Comparison of ENCODE assay signal across 8 cellular contexts in the genomic region with DNA sequence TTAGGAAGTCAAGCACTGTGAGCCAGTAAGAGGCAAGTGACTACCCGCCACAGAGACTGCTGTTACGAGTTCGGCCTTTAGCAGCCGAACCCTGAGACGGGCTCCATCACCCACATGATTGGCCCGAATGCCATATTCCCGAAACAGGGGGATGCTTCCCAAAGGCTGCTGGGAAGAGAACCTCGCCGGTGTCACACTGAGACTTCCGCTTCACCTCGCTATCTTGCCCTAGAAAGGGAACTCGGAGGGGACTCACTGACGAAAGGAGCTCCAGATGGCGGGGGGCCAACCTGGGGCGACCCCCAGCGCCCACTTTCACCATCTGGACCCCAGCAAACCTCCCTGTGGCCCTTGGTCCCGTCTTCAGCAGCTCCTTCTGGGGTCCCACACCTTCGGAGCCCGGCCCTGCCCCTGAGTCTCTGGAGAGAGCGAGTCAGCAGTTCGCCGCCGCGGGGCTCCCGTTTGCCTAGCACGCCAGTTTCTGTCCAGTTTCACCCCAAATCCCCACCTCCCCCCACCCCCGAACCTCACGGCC. TPM values are rescaled to one million over a fixed set of nuclear protein-coding genes. Genes with fewer than 3 reads are reported as not detected.
DNase-seq lines count a peak whose midpoint lies in the region; ATAC-seq and TF ChIP-seq lines count a peak whose summit lies in the region.

No MANE protein-coding gene starts in this region.

- no peak for TF ChIP-seq CTCF in adrenal gland (IDR thresholded peaks at IDR 0.05)

- peak overlapping the region; percentile 84 to 96 (median 93) for H3K27ac ChIP-seq in adrenal gland
- peak overlapping the region; percentile 69 for H3K27ac ChIP-seq in right cardiac atrium (ENCODE audit: low read length)

- H3K36me3 ChIP-seq in adrenal gland (replicated peaks in 1 of 2) = peaks cover 0 to 35% of the 10 kb centered on the region in 2 donors

- intact Hi-C loops in adrenal gland (cut with DNase I) (no loop called here), right cardiac atrium (cut with DNase I) (no loop called here)

- WGBS in adrenal gland, 4 donors = 1 to 2% (median 2%) methylated on average over 18 to 28 of the region's 28 CpGs
- 3% methylated on average over 28 of the region's 28 CpGs for WGBS in right cardiac atrium

- TF ChIP-seq POLR2A in adrenal gland (IDR thresholded peaks at IDR 0.05) = no peak

- ATAC-seq in HG02759 (IDR thresholded peaks at IDR 0.05; ENCODE audit: unreplicated experiment) (peak; percentile 16), right cardiac atrium (peak; percentile 54 to 70)

- H3K9me3 ChIP-seq in adrenal gland (replicated peaks in 1 of 3) (no peaks in the 10 kb centered on the region), right cardiac atrium (ENCODE audit: control insufficient read depth, low read length) (no peaks in the 10 kb centered on the region)

- no peaks in the 10 kb centered on the region for H3K27me3 ChIP-seq in adrenal gland
- H3K27me3 ChIP-seq in right cardiac atrium (ENCODE audit: control insufficient read depth, insufficient read depth) = no peaks in the 10 kb centered on the region

- peak; percentile 63 for DNase-seq in DMS53 (lab: John Stamatoyannopoulos, UW)
- no peak for DNase-seq in DMS53 treated with DMSO at 0.1 percent for 48 hours (lab: John Stamatoyannopoulos, UW; ENCODE audit: unreplicated experiment)
- DNase-seq in NCI-H69 (lab: John Stamatoyannopoulos, UW) = peak; percentile 28
- DNase-seq in adrenal gland = peak; percentile 41 to 75 (median 55)
- DNase-seq in right cardiac atrium = peak in 2 of 3 donors; percentile 56 to 74
- DNase-seq in putamen (ENCODE audit: low spot score) = peak; percentile 64
- no peak for DNase-seq in NCI-H1436 treated with DMSO at 0.1 percent for 48 hours (lab: John Stamatoyannopoulos, UW)

- peaks cover 5 to 10% of the 10 kb centered on the region in 2 donors for H3K4me1 ChIP-seq in adrenal gland (replicated peaks in 1 of 2)
- no peaks in the 10 kb centered on the region for H3K4me1 ChIP-seq in right cardiac atrium (ENCODE audit: control insufficient read depth, insufficient read depth, low read length)

- H3K4me3 ChIP-seq in adrenal gland = peak overlapping the region; percentile 54 to 89 (median 80)
- peak overlapping the region; percentile 72 for H3K4me3 ChIP-seq in right cardiac atrium (ENCODE audit: low read length)

RNA-seq across cellular contexts. Expression of a gene that starts 0.5 kb away (rescaled TPM):
- total RNA-seq in adrenal gland (10 to 100 TPM; 48.1 to 95.6 (median 76.9) TPM), right cardiac atrium (10 to 100 TPM; 28.1 to 34.6 (median 31.1) TPM)
- polyA plus RNA-seq in adrenal gland (10 to 100 TPM; 28.6 to 78.3 (median 50.8) TPM), right cardiac atrium (25.5 TPM)

RNA-seq across cellular contexts. Expression of a gene that starts 31.2 kb away (rescaled TPM):
- total RNA-seq in adrenal gland = 10 to 100 TPM; 10.8 to 42.9 (median 28.3) TPM
- polyA plus RNA-seq in adrenal gland = 10 to 100 TPM in 2 of 3 donors, 1 to 10 TPM in 1; 4.6 to 70.6 (median 43.3) TPM
- 10 to 100 TPM in 1 of 4 donors, 1 to 10 TPM in 3; 5.3 to 10.8 (median 7.6) TPM for total RNA-seq in right cardiac atrium
- polyA plus RNA-seq in right cardiac atrium = 7.9 TPM

Comparison
In these comparisons a context has a peak if more than half of its experiments do, and no peak if none do; other contexts are left out.
1. DNase-seq: peak in DMS53 (single experiment), NCI-H69 (single experiment), adrenal gland (7 of 7), right cardiac atrium (2 of 3) and putamen (single experiment); none in DMS53 treated with DMSO at 0.1 percent for 48 hours (single experiment) and NCI-H1436 treated with DMSO at 0.1 percent for 48 hours (single experiment).